Comparison of ENCODE assay signal across 1 cellular context in genomic region chr1:28895896-28896608, GRCh38.
TF ChIP-seq lines count a peak whose summit lies in the region.

No MANE protein-coding gene starts in this region.

TF ChIP-seq in SK-N-SH treated with all-trans-retinoic acid at 6 μM for 48 hours, 23 proteins besides CTCF, POLR2A, EP300 and RAD21 (continued from another document):
- no peak for TF ChIP-seq TCF4 (CRISPR knock-in tag; IDR thresholded peaks at IDR 0.05; ENCODE audit: borderline replicate concordance)
- no peak for TF ChIP-seq CSDC2 (CRISPR knock-in tag; IDR thresholded peaks at IDR 0.05)
- no peak for TF ChIP-seq ARNTL (CRISPR knock-in tag; IDR thresholded peaks at IDR 0.05; ENCODE audit: borderline replicate concordance, low read depth)
- TF ChIP-seq ISL1 (CRISPR knock-in tag; IDR thresholded peaks at IDR 0.05): no peak
- no peak for TF ChIP-seq PATZ1 (CRISPR knock-in tag; IDR thresholded peaks at IDR 0.05; ENCODE audit: borderline replicate concordance)
- TF ChIP-seq, protein P1, sequence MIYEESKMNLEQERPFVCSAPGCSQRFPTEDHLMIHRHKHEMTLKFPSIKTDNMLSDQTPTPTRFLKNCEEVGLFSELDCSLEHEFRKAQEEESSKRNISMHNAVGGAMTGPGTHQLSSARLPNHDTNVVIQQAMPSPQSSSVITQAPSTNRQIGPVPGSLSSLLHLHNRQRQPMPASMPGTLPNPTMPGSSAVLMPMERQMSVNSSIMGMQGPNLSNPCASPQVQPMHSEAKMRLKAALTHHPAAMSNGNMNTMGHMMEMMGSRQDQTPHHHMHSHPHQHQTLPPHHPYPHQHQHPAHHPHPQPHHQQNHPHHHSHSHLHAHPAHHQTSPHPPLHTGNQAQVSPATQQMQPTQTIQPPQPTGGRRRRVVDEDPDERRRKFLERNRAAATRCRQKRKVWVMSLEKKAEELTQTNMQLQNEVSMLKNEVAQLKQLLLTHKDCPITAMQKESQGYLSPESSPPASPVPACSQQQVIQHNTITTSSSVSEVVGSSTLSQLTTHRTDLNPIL (CRISPR knock-in tag; IDR thresholded peaks at IDR 0.05; ENCODE audit: low read depth): no peak
- TF ChIP-seq RARB (CRISPR knock-in tag; IDR thresholded peaks at IDR 0.05): no peak
- TF ChIP-seq ZC3H10 (CRISPR knock-in tag; IDR thresholded peaks at IDR 0.05): no peak
